In the genomic region with DNA sequence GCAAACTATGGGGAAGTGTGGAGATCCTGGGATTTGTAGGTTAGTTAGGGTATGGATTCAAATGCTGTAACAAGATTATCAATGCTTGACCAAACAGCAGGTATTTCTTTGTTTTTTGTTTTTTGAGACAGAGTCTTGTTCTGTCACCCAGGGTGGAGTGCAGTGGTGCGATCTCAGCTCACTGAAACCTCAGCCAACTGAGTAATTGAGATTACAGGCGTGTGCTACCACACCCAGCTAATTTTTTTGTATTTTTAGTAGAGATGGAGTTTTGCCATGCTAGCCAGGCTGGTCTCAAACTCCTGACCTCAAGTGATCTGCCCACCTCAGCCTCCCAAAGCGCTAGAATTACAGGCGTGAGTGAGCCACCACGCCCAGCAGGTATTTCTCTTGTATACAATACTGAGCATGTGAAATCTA, we compare ENCODE assay signal across 8 cellular contexts. TPM values are rescaled to one million over a fixed set of nuclear protein-coding genes. Genes with fewer than 3 reads are reported as not detected.
DNase-seq lines count a peak whose midpoint lies in the region; ATAC-seq and TF ChIP-seq lines count a peak whose summit lies in the region.
"Not testable (repeated sequence)": the region's sequence is repeated elsewhere in the genome, so short reads cannot be mapped to it uniquely, and the experiment has no call there.

No MANE protein-coding gene starts in this region.

- H3K9me3 ChIP-seq in CD4-positive, CD25-positive, alpha-beta regulatory T cell (ENCODE audit: control insufficient read depth in 2 of 2, low read length in 2 of 2); T-helper 17 cell (ENCODE audit: control insufficient read depth, low read length, poor library complexity, severe bottlenecking): not testable (repeated sequence)

- H3K36me3 Mint-ChIP-seq in CD4-positive, CD25-positive, alpha-beta regulatory T cell = peaks cover 13% of the 10 kb centered on the region
- not testable (repeated sequence) for H3K36me3 Mint-ChIP-seq in T-helper 17 cell (ENCODE audit: low read depth); glutamatergic neuron (ENCODE audit: unreplicated experiment)
- peaks cover 5 to 15% of the 10 kb centered on the region in 2 donors for H3K36me3 Mint-ChIP-seq in activated T-cell treated with anti-CD3 and anti-CD28 coated beads, Interleukin-2, amount 50 U/mL, for 72 hours (ENCODE audit: insufficient read depth in 2 of 2)
- H3K36me3 Mint-ChIP-seq in chondrocyte (ENCODE audit: low read depth) = peaks cover 44% of the 10 kb centered on the region
- H3K36me3 Mint-ChIP-seq in natural killer cell treated with Interleukin-12 subunit alpha and Interleukin-12 subunit beta and Interleukin-15 and Interleukin-18, amount 100 ng/mL, for 72 hours = peaks cover 12% of the 10 kb centered on the region
- H3K36me3 Mint-ChIP-seq in stimulated activated effector memory CD8-positive, alpha-beta T cell treated with anti-CD3 and anti-CD28 coated beads, Interleukin-12 subunit alpha, Interleukin-12 subunit beta, amount 100 ng/mL, for 72 hours = peaks cover 92% of the 10 kb centered on the region

- not testable (repeated sequence) for TF ChIP-seq CTCF in chondrocyte (IDR thresholded peaks at IDR 0.05); glutamatergic neuron (IDR thresholded peaks at IDR 0.05; ENCODE audit: partially characterized antibody, unreplicated experiment)

- peak; percentile 84 for TF ChIP-seq EP300 in Ishikawa (IDR thresholded peaks at IDR 0.05; ENCODE audit: borderline replicate concordance)

- H3K27ac Mint-ChIP-seq in CD4-positive, CD25-positive, alpha-beta regulatory T cell = peak overlapping the region in 2 of 3 donors; percentile 24 to 81
- H3K27ac Mint-ChIP-seq in T-helper 17 cell (peak overlapping the region; percentile 74), chondrocyte (ENCODE audit: unreplicated experiment) (peak overlapping the region; percentile 65), glutamatergic neuron (ENCODE audit: unreplicated experiment) (peak overlapping the region; percentile 7)
- H3K27ac Mint-ChIP-seq in activated T-cell treated with anti-CD3 and anti-CD28 coated beads, Interleukin-2, amount 50 U/mL, for 72 hours = peak overlapping the region; percentile 82
- peak overlapping the region in 1 of 2 donors; percentile 95 for H3K27ac Mint-ChIP-seq in natural killer cell treated with Interleukin-12 subunit alpha and Interleukin-12 subunit beta and Interleukin-15 and Interleukin-18, amount 100 ng/mL, for 72 hours
- H3K27ac Mint-ChIP-seq in stimulated activated effector memory CD8-positive, alpha-beta T cell treated with anti-CD3 and anti-CD28 coated beads, Interleukin-12 subunit alpha, Interleukin-12 subunit beta, amount 100 ng/mL, for 72 hours = peak overlapping the region; percentile 83

- 0 out of 2 replicates have a peak, but pooled peaks have one; percentile 10 for TF ChIP-seq RAD21 in Ishikawa (IDR thresholded peaks at IDR 0.05; ENCODE audit: low read depth)

- not testable (repeated sequence) for ATAC-seq in CD4-positive, CD25-positive, alpha-beta regulatory T cell (ENCODE audit: low read depth in 2 of 2); T-helper 17 cell; activated T-cell treated with anti-CD3 and anti-CD28 coated beads, Interleukin-2, amount 50 U/mL, for 72 hours (replicated peaks in 1 of 2); natural killer cell treated with Interleukin-12 subunit alpha and Interleukin-12 subunit beta and Interleukin-15 and Interleukin-18, amount 100 ng/mL, for 72 hours; stimulated activated effector memory CD8-positive, alpha-beta T cell treated with anti-CD3 and anti-CD28 coated beads, Interleukin-12 subunit alpha, Interleukin-12 subunit beta, amount 100 ng/mL, for 72 hours

- peak overlapping the region in 2 of 4 donors; percentile 49 to 62 for H3K4me3 Mint-ChIP-seq in CD4-positive, CD25-positive, alpha-beta regulatory T cell
- not testable (repeated sequence) for H3K4me3 Mint-ChIP-seq in T-helper 17 cell; chondrocyte (ENCODE audit: unreplicated experiment); stimulated activated effector memory CD8-positive, alpha-beta T cell treated with anti-CD3 and anti-CD28 coated beads, Interleukin-12 subunit alpha, Interleukin-12 subunit beta, amount 100 ng/mL, for 72 hours
- peak overlapping the region in 1 of 2 donors; percentile 52 for H3K4me3 Mint-ChIP-seq in activated T-cell treated with anti-CD3 and anti-CD28 coated beads, Interleukin-2, amount 50 U/mL, for 72 hours
- H3K4me3 Mint-ChIP-seq in glutamatergic neuron (ENCODE audit: unreplicated experiment) = peak overlapping the region; percentile 59
- H3K4me3 Mint-ChIP-seq in natural killer cell treated with Interleukin-12 subunit alpha and Interleukin-12 subunit beta and Interleukin-15 and Interleukin-18, amount 100 ng/mL, for 72 hours = peak overlapping the region; percentile 21

- not testable (repeated sequence) for H3K9me3 Mint-ChIP-seq in CD4-positive, CD25-positive, alpha-beta regulatory T cell; activated T-cell treated with anti-CD3 and anti-CD28 coated beads, Interleukin-2, amount 50 U/mL, for 72 hours; chondrocyte (ENCODE audit: low read depth); natural killer cell treated with Interleukin-12 subunit alpha and Interleukin-12 subunit beta and Interleukin-15 and Interleukin-18, amount 100 ng/mL, for 72 hours; stimulated activated effector memory CD8-positive, alpha-beta T cell treated with anti-CD3 and anti-CD28 coated beads, Interleukin-12 subunit alpha, Interleukin-12 subunit beta, amount 100 ng/mL, for 72 hours
- peaks cover 13% of the 10 kb centered on the region for H3K9me3 Mint-ChIP-seq in glutamatergic neuron (ENCODE audit: unreplicated experiment)

- peaks cover 35% of the 10 kb centered on the region for H3K36me3 ChIP-seq in CD4-positive, CD25-positive, alpha-beta regulatory T cell (ENCODE audit: control insufficient read depth, insufficient read depth, low read length)

- H3K4me1 Mint-ChIP-seq in CD4-positive, CD25-positive, alpha-beta regulatory T cell = peaks cover 15 to 57% (median 24%) of the 10 kb centered on the region in 4 donors
- H3K4me1 Mint-ChIP-seq in T-helper 17 cell = peaks cover 15% of the 10 kb centered on the region
- peaks cover 32% of the 10 kb centered on the region for H3K4me1 Mint-ChIP-seq in activated T-cell treated with anti-CD3 and anti-CD28 coated beads, Interleukin-2, amount 50 U/mL, for 72 hours (ENCODE audit: low read depth)
- peaks cover 55% of the 10 kb centered on the region for H3K4me1 Mint-ChIP-seq in chondrocyte (ENCODE audit: low read depth)
- H3K4me1 Mint-ChIP-seq in glutamatergic neuron (ENCODE audit: low read depth, unreplicated experiment) = peaks cover 14% of the 10 kb centered on the region
- peaks cover 21 to 35% of the 10 kb centered on the region in 2 donors for H3K4me1 Mint-ChIP-seq in natural killer cell treated with Interleukin-12 subunit alpha and Interleukin-12 subunit beta and Interleukin-15 and Interleukin-18, amount 100 ng/mL, for 72 hours (ENCODE audit: low read depth in 2 of 2)
- peaks cover 38% of the 10 kb centered on the region for H3K4me1 Mint-ChIP-seq in stimulated activated effector memory CD8-positive, alpha-beta T cell treated with anti-CD3 and anti-CD28 coated beads, Interleukin-12 subunit alpha, Interleukin-12 subunit beta, amount 100 ng/mL, for 72 hours

- not testable (repeated sequence) for H3K27me3 ChIP-seq in CD4-positive, CD25-positive, alpha-beta regulatory T cell (ENCODE audit: control insufficient read depth, insufficient read depth, low read length)

- DNase-seq in CD4-positive, CD25-positive, alpha-beta regulatory T cell; T-helper 17 cell; activated T-cell treated with anti-CD3 and anti-CD28 coated beads, Interleukin-2, amount 50 U/mL, for 72 hours; chondrocyte (ENCODE audit: low spot score); glutamatergic neuron; natural killer cell treated with Interleukin-12 subunit alpha and Interleukin-12 subunit beta and Interleukin-15 and Interleukin-18, amount 100 ng/mL, for 72 hours (ENCODE audit: low spot score); stimulated activated effector memory CD8-positive, alpha-beta T cell treated with anti-CD3 and anti-CD28 coated beads, Interleukin-12 subunit alpha, Interleukin-12 subunit beta, amount 100 ng/mL, for 72 hours (ENCODE audit: low spot score in 2 of 2): not testable (repeated sequence)

- not testable (repeated sequence) for H3K27me3 Mint-ChIP-seq in CD4-positive, CD25-positive, alpha-beta regulatory T cell; T-helper 17 cell; activated T-cell treated with anti-CD3 and anti-CD28 coated beads, Interleukin-2, amount 50 U/mL, for 72 hours (ENCODE audit: low read depth); chondrocyte (ENCODE audit: low read depth); glutamatergic neuron (ENCODE audit: unreplicated experiment); natural killer cell treated with Interleukin-12 subunit alpha and Interleukin-12 subunit beta and Interleukin-15 and Interleukin-18, amount 100 ng/mL, for 72 hours

- not testable (repeated sequence) for H3K27ac ChIP-seq in CD4-positive, CD25-positive, alpha-beta regulatory T cell (ENCODE audit: insufficient read depth, low read length, poor library complexity, severe bottlenecking)

- H3K4me3 ChIP-seq in CD4-positive, CD25-positive, alpha-beta regulatory T cell (ENCODE audit: low read depth, low read length) = not testable (repeated sequence)

- peaks cover 12% of the 10 kb centered on the region for H3K4me1 ChIP-seq in CD4-positive, CD25-positive, alpha-beta regulatory T cell (ENCODE audit: control insufficient read depth, insufficient read depth, low read length, poor library complexity, severe bottlenecking)

RNA-seq across cellular contexts. Expression of a gene that starts 31.4 kb away (rescaled TPM):
- total RNA-seq in CD4-positive, CD25-positive, alpha-beta regulatory T cell = 111 TPM
- polyA plus RNA-seq in CD4-positive, CD25-positive, alpha-beta regulatory T cell = 100 to 1,000 TPM; 119 to 142 (median 137) TPM
- total RNA-seq in T-helper 17 cell (100 to 1,000 TPM; 154 to 177 TPM), chondrocyte (228 to 277 TPM (median 269 TPM) in 3 replicates), glutamatergic neuron (ENCODE audit: unreplicated experiment) (320 TPM)
- total RNA-seq in activated T-cell treated with anti-CD3 and anti-CD28 coated beads, Interleukin-2, amount 50 U/mL, for 72 hours = 100 to 1,000 TPM; 131 to 146 TPM
- total RNA-seq in natural killer cell treated with Interleukin-12 subunit alpha and Interleukin-12 subunit beta and Interleukin-15 and Interleukin-18, amount 100 ng/mL, for 72 hours = 100 to 1,000 TPM; 233 to 257 TPM

RNA-seq across cellular contexts. Expression of a gene that starts 59.5 kb away (rescaled TPM):
- 9.4 TPM for total RNA-seq in CD4-positive, CD25-positive, alpha-beta regulatory T cell
- 1 to 10 TPM in 2 of 4 donors, under 1 TPM in 2; 0.71 to 2.6 (median 0.91) TPM for polyA plus RNA-seq in CD4-positive, CD25-positive, alpha-beta regulatory T cell
- total RNA-seq in T-helper 17 cell (1 to 10 TPM; 3.5 to 6.8 TPM), chondrocyte (7.7 to 73.7 TPM (median 9.0 TPM) in 3 replicates), glutamatergic neuron (ENCODE audit: unreplicated experiment) (92.0 TPM)
- total RNA-seq in activated T-cell treated with anti-CD3 and anti-CD28 coated beads, Interleukin-2, amount 50 U/mL, for 72 hours = 1 to 10 TPM in 1 of 2 donors, under 1 TPM in 1; 0.84 to 2.0 TPM
- 1 to 10 TPM in 1 of 2 donors, under 1 TPM in 1; 0.52 to 1.4 TPM for total RNA-seq in natural killer cell treated with Interleukin-12 subunit alpha and Interleukin-12 subunit beta and Interleukin-15 and Interleukin-18, amount 100 ng/mL, for 72 hours
